In genomic region chr2:218387369-218388194, GRCh38 we compare ENCODE assay signal across 8 cellular contexts. TPM values are rescaled to one million over a fixed set of nuclear protein-coding genes. Genes with fewer than 3 reads are reported as not detected.
DNase-seq lines count a peak whose midpoint lies in the region; ATAC-seq and TF ChIP-seq lines count a peak whose summit lies in the region.

No MANE protein-coding gene starts in this region.

- H3K36me3 Mint-ChIP-seq in type B pancreatic cell = no peaks in the 10 kb centered on the region

- peaks cover 11% of the 10 kb centered on the region for H3K36me3 ChIP-seq in lower lobe of right lung

- H3K27ac Mint-ChIP-seq in type B pancreatic cell = peak overlapping the region; percentile 90

- peak; percentile 54 for DNase-seq in H4 (ENCODE audit: low spot score)
- DNase-seq in NCI-H526 treated with DMSO at 0.1 percent for 48 hours (lab: John Stamatoyannopoulos, UW) = peak; percentile 34
- DNase-seq in dermis blood vessel endothelial cell = peak; percentile 77
- peak; percentile 85 for DNase-seq in lower lobe of right lung
- no peak for DNase-seq in type B pancreatic cell (ENCODE audit: extremely low spot score, unreplicated experiment)
- no peak for DNase-seq in activated CD8-positive, alpha-beta memory T cell treated with anti-CD3 and anti-CD28 coated beads, Interleukin-2, amount 50 U/mL, for 4 hours
- DNase-seq in GM10248 (ENCODE audit: extremely low spot score) = no peak
- no peak for DNase-seq in DMS114 treated with DMSO at 0.1 percent for 48 hours (lab: John Stamatoyannopoulos, UW; ENCODE audit: unreplicated experiment)

- POLR2A ChIA-PET in GM10248 (lab: Yijun Ruan, JAX) = no interaction called here

- CTCF ChIA-PET in GM10248 (lab: Yijun Ruan, JAX) = interaction anchor here (1.4 to 1.6 kb wide), 3 partner anchors 8 to 86 kb away, joined by 3 to 6 read pairs (median 3); no protein-coding TSS in a partner anchor

- no peak for TF ChIP-seq CTCF in lower lobe of right lung (IDR thresholded peaks at IDR 0.05)
- no peak for TF ChIP-seq CTCF in type B pancreatic cell (conservative IDR thresholded peaks at IDR 0.05)
- TF ChIP-seq CTCF in GM10248 (IDR thresholded peaks at IDR 0.05; ENCODE audit: control extremely low read depth, extremely low read depth, low read depth, missing control alignments) = no peak

- H3K27me3 ChIP-seq in lower lobe of right lung (ENCODE audit: low read depth) = no peaks in the 10 kb centered on the region

- peak overlapping the region; percentile 86 for H3K4me3 Mint-ChIP-seq in type B pancreatic cell

- ATAC-seq in lower lobe of right lung = peak; percentile 84 to 88

- intact Hi-C loops in lower lobe of right lung (cut with DNase I) = no loop called here

- H3K9me3 Mint-ChIP-seq in type B pancreatic cell = peaks cover 4% of the 10 kb centered on the region

- H3K4me1 ChIP-seq in lower lobe of right lung = peaks cover 6% of the 10 kb centered on the region

- H3K9me3 ChIP-seq in lower lobe of right lung = no peaks in the 10 kb centered on the region

- H3K4me3 ChIP-seq in lower lobe of right lung = peak overlapping the region; percentile 53

- H3K27me3 Mint-ChIP-seq in type B pancreatic cell = peaks cover 5% of the 10 kb centered on the region

- peaks cover 11% of the 10 kb centered on the region for H3K4me1 Mint-ChIP-seq in type B pancreatic cell (ENCODE audit: unreplicated experiment)

- peak overlapping the region; percentile 69 for H3K27ac ChIP-seq in lower lobe of right lung

RNA-seq across cellular contexts. Expression of gene SLC11A1, which starts 5.5 kb away (rescaled TPM):
- 0.04 and 0.10 TPM in 2 replicates for total RNA-seq in H4 (2014; rRNA removed; shearing (Covaris generic))
- total RNA-seq in dermis blood vessel endothelial cell (under 0.01 and 0.05 TPM in 2 replicates), lower lobe of right lung (419 TPM), type B pancreatic cell (ENCODE audit: low replicate concordance) (0.39 and 0.64 TPM in 2 replicates)

RNA-seq across cellular contexts. Expression of gene CTDSP1, which starts 12.1 kb away (rescaled TPM):
- total RNA-seq in H4 (2014; rRNA removed; shearing (Covaris generic)) = 19.7 and 34.1 TPM in 2 replicates
- total RNA-seq in dermis blood vessel endothelial cell (103 and 110 TPM in 2 replicates), lower lobe of right lung (168 TPM), type B pancreatic cell (ENCODE audit: low replicate concordance) (96.4 and 112 TPM in 2 replicates)

RNA-seq across cellular contexts. Expression of gene CATIP, which starts 30.9 kb away (rescaled TPM):
- not detected in 2 replicates for total RNA-seq in H4 (2014; rRNA removed; shearing (Covaris generic))
- total RNA-seq in dermis blood vessel endothelial cell = 0.17 TPM in 1 of 2 replicates, not detected in the other
- 5.6 TPM for total RNA-seq in lower lobe of right lung
- 0.21 and 4.1 TPM in 2 replicates for total RNA-seq in type B pancreatic cell (ENCODE audit: low replicate concordance)

RNA-seq across cellular contexts. Expression of gene VIL1, which starts 31.3 kb away (rescaled TPM):
- total RNA-seq in H4 (2014; rRNA removed; shearing (Covaris generic)) = not detected in 2 replicates
- total RNA-seq in dermis blood vessel endothelial cell (not detected in 2 replicates), lower lobe of right lung (0.41 TPM), type B pancreatic cell (ENCODE audit: low replicate concordance) (64.6 and 142 TPM in 2 replicates)

Comparison
In these comparisons a context has a peak if more than half of its experiments do, and no peak if none do; other contexts are left out.
1. DNase-seq: peak in H4 (single experiment), NCI-H526 treated with DMSO at 0.1 percent for 48 hours (single experiment), dermis blood vessel endothelial cell (single experiment) and lower lobe of right lung (single experiment); none in type B pancreatic cell (single experiment), activated CD8-positive, alpha-beta memory T cell treated with anti-CD3 and anti-CD28 coated beads, Interleukin-2, amount 50 U/mL, for 4 hours (single experiment), GM10248 (single experiment) and DMS114 treated with DMSO at 0.1 percent for 48 hours (single experiment).
2. RNA of gene SLC11A1, which starts 5.5 kb away (total RNA-seq): 419 TPM in lower lobe of right lung (single experiment); 0.39 to 0.64 TPM in type B pancreatic cell, 0.04 to 0.10 TPM in H4 and under 0.01 to 0.05 TPM in dermis blood vessel endothelial cell; every median in the first group is over 100 times any median in the second.